ENCODE assay signal across 7 cellular contexts in the genomic region with DNA sequence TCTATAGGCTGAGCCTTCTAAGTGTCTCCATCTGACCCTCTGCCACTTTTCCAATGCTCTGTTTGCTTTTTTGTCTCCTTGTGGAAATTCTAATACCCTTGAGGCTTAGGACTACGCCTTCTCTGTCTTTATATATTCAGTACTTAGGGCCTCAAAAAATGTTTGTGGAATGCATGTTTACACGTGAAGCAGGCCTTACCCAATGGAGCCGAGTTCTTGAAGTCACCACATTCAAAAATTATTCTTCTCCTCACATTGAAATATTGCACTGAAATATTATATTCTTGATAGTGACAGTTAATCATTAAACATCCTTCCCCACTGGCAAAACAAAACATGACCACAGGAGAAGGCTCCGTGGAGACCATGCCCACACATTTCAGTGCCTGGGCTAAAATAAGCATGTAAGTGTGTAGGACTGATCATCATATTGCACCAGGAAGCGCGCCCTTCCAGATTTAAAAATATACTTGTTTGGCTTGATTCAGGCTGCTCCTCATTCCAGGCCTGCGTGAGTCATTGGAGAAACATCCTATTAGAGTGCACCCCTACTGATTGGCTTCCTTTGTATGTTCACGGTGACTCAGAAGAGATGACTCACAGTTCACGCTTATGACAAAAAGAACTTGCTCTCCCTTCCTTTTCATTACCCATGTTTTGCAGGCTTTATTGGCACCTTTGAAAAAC.
DNase-seq lines count a peak whose midpoint lies in the region; TF ChIP-seq lines count a peak whose summit lies in the region.

No MANE protein-coding gene starts in this region.

- no peaks in the 10 kb centered on the region for H3K36me3 ChIP-seq in parathyroid adenoma (ENCODE audit: control insufficient read depth, insufficient read depth, low read length)
- no peaks in the 10 kb centered on the region for H3K36me3 ChIP-seq in uterus

- H3K4me1 ChIP-seq in H9 (ENCODE audit: insufficient read depth, low read length): peaks cover 17% of the 10 kb centered on the region
- no peaks in the 10 kb centered on the region for H3K4me1 ChIP-seq in parathyroid adenoma
- peaks cover 0 to 13% of the 10 kb centered on the region in 2 donors for H3K4me1 ChIP-seq in uterus

- H3K27ac ChIP-seq in H9 (ENCODE audit: insufficient read length, low read depth, low read length) (peak overlapping the region; percentile 12), parathyroid adenoma (peak overlapping the region; percentile 29), uterus (peak overlapping the region; percentile 76 to 82)

- H3K4me3 Mint-ChIP-seq in H9: no peak overlapping the region
- peak overlapping the region; percentile 60 for H3K4me3 Mint-ChIP-seq in activated naive CD4-positive, alpha-beta T cell treated with anti-CD3 and anti-CD28 coated beads, Interleukin-2, amount 50 U/mL, for 24 hours

- no peak overlapping the region for H2AK5ac ChIP-seq in H9 (ENCODE audit: insufficient read length, low read length)

- H2BK15ac ChIP-seq in H9 (ENCODE audit: low read depth, low read length): no peak overlapping the region

- H3K23me2 ChIP-seq in H9 (ENCODE audit: insufficient read length, low read depth, low read length, poor library complexity, severe bottlenecking): no peaks in the 10 kb centered on the region

- H3K9ac ChIP-seq in H9 (ENCODE audit: extremely low read depth, insufficient read length, low read length) (no peak overlapping the region), parathyroid adenoma (no peak overlapping the region)

- no peak overlapping the region for H2BK12ac ChIP-seq in H9 (ENCODE audit: insufficient read length, low read depth, low read length)

- no peak overlapping the region for H2BK120ac ChIP-seq in H9 (ENCODE audit: low read depth, low read length, poor library complexity, severe bottlenecking)

- H3K4me2 ChIP-seq in H9 (ENCODE audit: insufficient read depth, insufficient read length, low read length): no peak overlapping the region
- no peak overlapping the region for H3K4me2 ChIP-seq in parathyroid adenoma (ENCODE audit: low read length)

- H3K14ac ChIP-seq in H9 (ENCODE audit: insufficient read depth, low read length): no peak overlapping the region

- no peaks in the 10 kb centered on the region for H3K27me3 Mint-ChIP-seq in H9 (ENCODE audit: low read depth)
- H3K27me3 Mint-ChIP-seq in activated naive CD4-positive, alpha-beta T cell treated with anti-CD3 and anti-CD28 coated beads, Interleukin-2, amount 50 U/mL, for 24 hours: no peaks in the 10 kb centered on the region

- no peaks in the 10 kb centered on the region for H3K9me3 Mint-ChIP-seq in H9
- peaks cover 9% of the 10 kb centered on the region for H3K9me3 Mint-ChIP-seq in activated naive CD4-positive, alpha-beta T cell treated with anti-CD3 and anti-CD28 coated beads, Interleukin-2, amount 50 U/mL, for 24 hours

- no peak overlapping the region for H2BK20ac ChIP-seq in H9 (ENCODE audit: low read depth, low read length, poor library complexity, severe bottlenecking)

- H2AFZ ChIP-seq in H9 (ENCODE audit: low read length): no peak overlapping the region
- no peak overlapping the region for H2AFZ ChIP-seq in parathyroid adenoma

- no peak for TF ChIP-seq POLR2A in uterus (IDR thresholded peaks at IDR 0.05)

- no peak overlapping the region for H3K23ac ChIP-seq in H9 (ENCODE audit: insufficient read length, low read depth, low read length)

- no peak overlapping the region for H3K18ac ChIP-seq in H9 (ENCODE audit: insufficient read length, low read depth, low read length)

- peaks cover 0 to 3% (median 0%) of the 10 kb centered on the region in 3 experiments; a peak in 1 of 7 replicates for H3K36me3 Mint-ChIP-seq in H9 (ENCODE audit: insufficient read depth in 1 of 3, low read depth in 3 of 3)
- peaks cover 35% of the 10 kb centered on the region for H3K36me3 Mint-ChIP-seq in activated naive CD4-positive, alpha-beta T cell treated with anti-CD3 and anti-CD28 coated beads, Interleukin-2, amount 50 U/mL, for 24 hours

- WGBS in H9 (ENCODE audit: extremely low coverage, insufficient read length, low lambda C conversion rate): no CpG with 5 or more reads among the region's 9 CpGs

- no peak overlapping the region for H3K4ac ChIP-seq in H9 (ENCODE audit: low read depth, low read length)

- H3K27ac Mint-ChIP-seq in H9: peak overlapping the region in 1 of 3 experiments; percentile 98; a peak in 3 of 7 replicates
- peak overlapping the region; percentile 88 for H3K27ac Mint-ChIP-seq in activated naive CD4-positive, alpha-beta T cell treated with anti-CD3 and anti-CD28 coated beads, Interleukin-2, amount 50 U/mL, for 24 hours

- H3K79me2 ChIP-seq in H9 (ENCODE audit: insufficient read depth, low read length): no peaks in the 10 kb centered on the region
- no peaks in the 10 kb centered on the region for H3K79me2 ChIP-seq in parathyroid adenoma

- H3T11ph ChIP-seq in H9 (ENCODE audit: low read length): no peak overlapping the region

- H4K5ac ChIP-seq in H9 (ENCODE audit: insufficient read length, low read depth, low read length): no peak overlapping the region

- H4K20me1 ChIP-seq in H9 (ENCODE audit: control insufficient read depth, insufficient read depth, insufficient read length): no peaks in the 10 kb centered on the region

- TF ChIP-seq CTCF in H9 (conservative IDR thresholded peaks at IDR 0.05) (no peak), parathyroid adenoma (IDR thresholded peaks at IDR 0.05) (no peak), uterus (IDR thresholded peaks at IDR 0.05) (no peak)

- H3K4me1 Mint-ChIP-seq in H9: peaks cover 15 to 32% of the 10 kb centered on the region in 2 experiments
- H3K4me1 Mint-ChIP-seq in activated naive CD4-positive, alpha-beta T cell treated with anti-CD3 and anti-CD28 coated beads, Interleukin-2, amount 50 U/mL, for 24 hours: peaks cover 82% of the 10 kb centered on the region

- H3K9me3 ChIP-seq in H9 (ENCODE audit: control insufficient read depth, low read depth, low read length) (no peaks in the 10 kb centered on the region), parathyroid adenoma (ENCODE audit: control insufficient read depth, low read length) (no peaks in the 10 kb centered on the region), uterus (no peaks in the 10 kb centered on the region)

- no peaks in the 10 kb centered on the region for H3K27me3 ChIP-seq in H9 (ENCODE audit: insufficient read depth, low read length)
- H3K27me3 ChIP-seq in parathyroid adenoma (ENCODE audit: control insufficient read depth, insufficient read depth, low read length): no peaks in the 10 kb centered on the region
- no peaks in the 10 kb centered on the region for H3K27me3 ChIP-seq in uterus

- H4K91ac ChIP-seq in H9 (ENCODE audit: insufficient read length, low read depth, low read length): no peak overlapping the region

- H3K79me1 ChIP-seq in H9 (ENCODE audit: insufficient read depth, low read depth, low read length, poor library complexity, severe bottlenecking): no peaks in the 10 kb centered on the region

- H3K56ac ChIP-seq in H9 (ENCODE audit: insufficient read length, low read depth, low read length): no peak overlapping the region

- intact Hi-C loops in uterus (cut with DNase I; ENCODE audit: low total_unique reads): no loop called here

- peak; percentile 68 for DNase-seq in H9
- peak; percentile 84 for DNase-seq in NCI-H748 (lab: John Stamatoyannopoulos, UW; ENCODE audit: unreplicated experiment)
- DNase-seq in glomerular endothelial cell (ENCODE audit: extremely low read depth, low read depth, low spot score): peak; percentile 99
- DNase-seq in uterus: peak; percentile 68 to 86
- DNase-seq in GM19240 (ENCODE audit: insufficient read length, low spot score): no peak

- no peak overlapping the region for H2BK5ac ChIP-seq in H9 (ENCODE audit: insufficient read length, low read length)

- H3K4me3 ChIP-seq in parathyroid adenoma (ENCODE audit: low read depth, low read length): no peak overlapping the region
- H3K4me3 ChIP-seq in uterus: no peak overlapping the region

- no peak overlapping the region for H4K8ac ChIP-seq in H9 (replicated peaks; ENCODE audit: insufficient read length, low read depth, low read length)

Comparison
In these comparisons a context has a peak if more than half of its experiments do, and no peak if none do; other contexts are left out.
1. H3K27ac ChIP-seq: peak in every context shown above with its lines; median percentile 79 in uterus; 29 in parathyroid adenoma; 12 in H9.